Comparison of ENCODE assay signal across 8 cellular contexts in the genomic region with DNA sequence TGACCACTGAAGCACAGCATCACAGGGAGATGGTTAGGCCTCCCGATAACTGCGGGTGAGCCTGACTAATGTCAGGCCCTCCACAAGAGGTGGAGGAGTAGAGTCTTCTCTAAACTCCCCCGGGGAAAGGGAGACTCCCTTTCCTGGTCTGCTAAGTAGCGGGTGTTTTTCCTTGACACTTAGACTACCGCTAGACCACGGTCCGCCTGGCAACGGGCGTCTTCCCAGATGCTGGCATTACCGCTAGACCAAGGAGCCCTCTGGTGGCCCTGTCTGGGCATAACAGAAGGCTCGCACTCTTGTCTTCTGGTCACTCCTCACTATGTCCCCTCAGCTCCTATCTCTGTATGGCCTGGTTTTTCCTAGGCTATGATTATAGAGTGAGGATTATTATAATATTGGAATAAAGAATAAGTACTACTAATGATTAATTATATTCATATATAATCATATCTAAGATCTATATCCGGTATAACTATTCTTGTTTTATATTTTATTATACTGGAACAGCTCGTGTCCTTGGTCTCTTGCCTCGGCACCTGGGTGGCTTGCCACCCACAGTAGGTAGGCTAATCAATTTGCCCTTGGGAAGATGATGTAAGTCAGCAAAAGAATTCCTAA. TPM values are rescaled to one million over a fixed set of nuclear protein-coding genes. Genes with fewer than 3 reads are reported as not detected.
DNase-seq lines count a peak whose midpoint lies in the region; ATAC-seq and TF ChIP-seq lines count a peak whose summit lies in the region.
"Not testable (repeated sequence)": the region's sequence is repeated elsewhere in the genome, so short reads cannot be mapped to it uniquely, and the experiment has no call there.

No MANE protein-coding gene starts in this region.

- peaks cover 17% of the 10 kb centered on the region for H3K4me1 Mint-ChIP-seq in activated T-cell treated with anti-CD3 and anti-CD28 coated beads, Interleukin-2, amount 50 U/mL, for 24 hours (ENCODE audit: low read depth)
- H3K4me1 Mint-ChIP-seq in MCF 10A (ENCODE audit: insufficient read depth, unreplicated experiment); neural progenitor cell: not testable (repeated sequence)

- DNase-seq in COLO668 (lab: John Stamatoyannopoulos, UW; ENCODE audit: unreplicated experiment) (peak; percentile 5), KBM-7 (peak; percentile 20), SK-MEL-5 (ENCODE audit: low read depth, low spot score) (peak; percentile 49), cardiac muscle cell (ENCODE audit: low read depth in 1 of 2, low spot score in 1 of 2) (peak in 1 of 2 donors; percentile 51), neural progenitor cell (ENCODE audit: low spot score) (peak; percentile 52)
- peak; percentile 60 for DNase-seq in activated T-cell treated with anti-CD3 and anti-CD28 coated beads, Interleukin-2, amount 50 U/mL, for 24 hours
- DNase-seq in MCF 10A (ENCODE audit: unreplicated experiment); thoracic aorta (ENCODE audit: low spot score): not testable (repeated sequence)

- not testable (repeated sequence) for H2AFZ ChIP-seq in neural progenitor cell (replicated peaks)

- H3K4me1 ChIP-seq in cardiac muscle cell (ENCODE audit: low read depth); neural progenitor cell; thoracic aorta (ENCODE audit: control insufficient read depth in 1 of 2, low read depth in 2 of 2): not testable (repeated sequence)

- not testable (repeated sequence) for H3K27ac ChIP-seq in cardiac muscle cell, neural progenitor cell, thoracic aorta

- peak; percentile 44 for TF ChIP-seq CTCF in MCF 10A (IDR thresholded peaks at IDR 0.05; ENCODE audit: unreplicated experiment)
- TF ChIP-seq CTCF in cardiac muscle cell (IDR thresholded peaks at IDR 0.05; ENCODE audit: low read depth, low read length), result peak; percentile 30
- TF ChIP-seq CTCF in neural progenitor cell (IDR thresholded peaks at IDR 0.05), result peak; percentile 50
- peak; percentile 22 for TF ChIP-seq CTCF in thoracic aorta (IDR thresholded peaks at IDR 0.05)

- H3K4me2 ChIP-seq in neural progenitor cell, result not testable (repeated sequence)

- not testable (repeated sequence) for H3K27ac Mint-ChIP-seq in activated T-cell treated with anti-CD3 and anti-CD28 coated beads, Interleukin-2, amount 50 U/mL, for 24 hours; MCF 10A (ENCODE audit: low read depth, unreplicated experiment); neural progenitor cell

- POLR2A ChIA-PET in MCF 10A (lab: Yijun Ruan, JAX), result interaction anchor here (1.3 kb wide), 1 partner anchor 129 kb away, joined by 5 read pairs; the partner anchor contains the start of gene LRRC37B

- H3K4me3 ChIP-seq in cardiac muscle cell, neural progenitor cell, thoracic aorta: not testable (repeated sequence)

- H3K27me3 Mint-ChIP-seq in activated T-cell treated with anti-CD3 and anti-CD28 coated beads, Interleukin-2, amount 50 U/mL, for 24 hours; MCF 10A (ENCODE audit: insufficient read depth, unreplicated experiment); neural progenitor cell (ENCODE audit: insufficient read depth, low read depth): not testable (repeated sequence)

- H3K36me3 Mint-ChIP-seq in activated T-cell treated with anti-CD3 and anti-CD28 coated beads, Interleukin-2, amount 50 U/mL, for 24 hours (ENCODE audit: low read depth); MCF 10A (ENCODE audit: insufficient read depth, unreplicated experiment); neural progenitor cell: not testable (repeated sequence)

- not testable (repeated sequence) for H3K4me3 Mint-ChIP-seq in activated T-cell treated with anti-CD3 and anti-CD28 coated beads, Interleukin-2, amount 50 U/mL, for 24 hours; MCF 10A (ENCODE audit: unreplicated experiment); neural progenitor cell

- CTCF ChIA-PET in MCF 10A (lab: Yijun Ruan, JAX), result interaction anchor here (0.9 to 1.6 kb wide), 6 partner anchors 9 to 148 kb away, joined by 3 to 5 read pairs (median 3); partner anchors contain the start of gene LRRC37B

- H3K9ac ChIP-seq in neural progenitor cell, result not testable (repeated sequence)

- H3F3A ChIP-seq in neural progenitor cell (ENCODE audit: low read depth), result not testable (repeated sequence)

- H3K27me3 ChIP-seq in cardiac muscle cell; neural progenitor cell; thoracic aorta (replicated peaks; ENCODE audit: insufficient read depth): not testable (repeated sequence)

- in situ Hi-C loops in KBM-7 (cut with MboI; ENCODE audit: low pct_unique_long_range_greater_than_20kb, low sequenced_read_pairs); SK-MEL-5 (cut with HindIII; ENCODE audit: low pct_unique_long_range_greater_than_20kb, low sequenced_read_pairs): not testable (repeated sequence)

- intact Hi-C loops in MCF 10A (cut with micrococcal nuclease), result loop anchor here (5.0 kb wide), 1 partner anchor 233 kb away; the partner anchor contains the start of gene UTP6

- H4K20me1 ChIP-seq in neural progenitor cell (ENCODE audit: low read depth), result not testable (repeated sequence)

- H3K9me3 Mint-ChIP-seq in activated T-cell treated with anti-CD3 and anti-CD28 coated beads, Interleukin-2, amount 50 U/mL, for 24 hours; MCF 10A (ENCODE audit: unreplicated experiment): not testable (repeated sequence)
- peaks cover 26% of the 10 kb centered on the region for H3K9me3 Mint-ChIP-seq in neural progenitor cell

- ATAC-seq in thoracic aorta (ENCODE audit: insufficient number of reproducible peaks, low FRiP score, low read depth), result not testable (repeated sequence)

- BruUV-seq in MCF 10A (replicated peaks; lab: Mats Ljungman, UMichigan), result not testable (repeated sequence)

- H3K9me3 ChIP-seq in cardiac muscle cell (ENCODE audit: low read depth); thoracic aorta: not testable (repeated sequence)
- peaks cover 13% of the 10 kb centered on the region for H3K9me3 ChIP-seq in neural progenitor cell (ENCODE audit: low read depth)

- H3K79me2 ChIP-seq in neural progenitor cell (ENCODE audit: low read depth), result not testable (repeated sequence)

- not testable (repeated sequence) for H3K36me3 ChIP-seq in cardiac muscle cell, neural progenitor cell, thoracic aorta

RNA-seq across cellular contexts. Expression of gene RHOT1, which starts 6.7 kb away (rescaled TPM):
- total RNA-seq in SK-MEL-5 (2014; rRNA removed; shearing (Covaris generic)), result 58.9 and 62.2 TPM in 2 replicates
- 37.3 and 53.4 TPM in 2 replicates for polyA plus RNA-seq in SK-MEL-5 (2015; cell fraction: cytosol; rRNA removed)
- polyA plus RNA-seq in SK-MEL-5 (2015; cell fraction: nucleus; rRNA removed), result 35.4 and 36.8 TPM in 2 replicates
- total RNA-seq in MCF 10A (2022), result 19.8 and 21.9 TPM in 2 replicates
- 33.7 and 47.1 TPM in 2 replicates for total RNA-seq in cardiac muscle cell
- polyA plus RNA-seq in cardiac muscle cell, result 62.0 and 84.9 TPM in 2 replicates
- 43.7 and 76.4 TPM in 2 replicates for total RNA-seq in neural progenitor cell (ENCODE audit: low replicate concordance)
- total RNA-seq in thoracic aorta, result 10 to 100 TPM; 40.1 to 47.0 TPM
